Comparison of ENCODE assay signal across 8 cellular contexts in the genomic region with DNA sequence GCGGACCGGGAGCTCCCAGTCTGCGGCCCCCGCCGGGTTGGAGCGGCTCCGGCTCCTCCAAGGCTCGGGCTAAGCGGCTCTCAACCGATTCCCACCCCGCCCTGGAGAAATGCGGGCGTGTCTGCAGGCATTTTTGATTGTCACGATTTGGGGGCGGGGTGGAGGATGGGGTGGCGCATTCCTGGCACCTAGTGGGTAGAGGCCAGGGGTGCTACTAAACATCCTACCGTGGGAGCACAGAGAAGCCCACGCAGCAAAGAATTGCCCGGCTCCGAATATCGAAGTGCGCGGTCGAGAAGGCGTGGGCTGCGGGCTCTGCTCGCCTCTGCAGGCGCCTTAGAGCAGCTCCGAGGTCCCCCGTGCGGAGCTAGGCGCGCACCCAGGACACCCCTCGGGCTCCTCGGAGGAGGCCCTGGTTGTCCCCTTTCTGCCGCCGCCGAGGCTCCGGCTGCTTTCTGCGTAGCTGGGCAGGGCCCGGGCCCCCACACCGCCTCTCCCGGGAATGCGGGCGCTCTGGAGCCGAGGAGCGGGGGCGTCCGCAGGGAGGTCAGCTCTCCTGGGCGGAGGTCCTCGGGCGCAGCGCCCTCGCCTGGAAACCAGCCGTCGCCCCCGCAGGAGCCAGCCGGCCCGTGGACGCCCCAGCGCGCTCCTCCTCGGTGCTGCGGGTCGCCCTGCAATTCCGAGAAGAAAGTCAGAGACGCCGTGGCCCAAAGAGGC. TPM values are rescaled to one million over a fixed set of nuclear protein-coding genes. Genes with fewer than 3 reads are reported as not detected.
DNase-seq lines count a peak whose midpoint lies in the region.

No MANE protein-coding gene starts in this region.

- no peaks in the 10 kb centered on the region for H3K36me3 ChIP-seq in BLaER1 treated with 17β-estradiol and CSF1 and Interleukin-3, amounts not matched to agents 10 nM and 100 nM
- H3K36me3 ChIP-seq in SJSA1 (no peaks in the 10 kb centered on the region), skeletal muscle satellite cell (ENCODE audit: insufficient read depth, low read length) (no peaks in the 10 kb centered on the region), SJCRH30 (no peaks in the 10 kb centered on the region)

- peak overlapping the region; percentile 23 to 64 (median 48) for H3K4me3 ChIP-seq in BLaER1 treated with 17β-estradiol and CSF1 and Interleukin-3, amounts not matched to agents 10 nM and 100 nM
- H3K4me3 ChIP-seq in SJSA1: peak overlapping the region; percentile 35
- peak overlapping the region; percentile 55 for H3K4me3 ChIP-seq in iPS-18c (ENCODE audit: insufficient read depth, low read depth, low read length)
- peak overlapping the region; percentile 79 for H3K4me3 ChIP-seq in skeletal muscle satellite cell (ENCODE audit: low read length)
- no peak overlapping the region for H3K4me3 ChIP-seq in SJCRH30

- peaks cover 53 to 68% (median 57%) of the 10 kb centered on the region in 11 experiments for H3K27me3 ChIP-seq in BLaER1 treated with 17β-estradiol and CSF1 and Interleukin-3, amounts not matched to agents 10 nM and 100 nM
- H3K27me3 ChIP-seq in SJSA1 (replicated peaks) (peaks cover 18% of the 10 kb centered on the region; the same call in 1 of the 2 replicates), skeletal muscle satellite cell (ENCODE audit: control insufficient read depth, insufficient read depth, low read length) (peaks cover 7% of the 10 kb centered on the region), SJCRH30 (no peaks in the 10 kb centered on the region)

- H3K4me2 ChIP-seq in BLaER1 treated with 17β-estradiol and CSF1 and Interleukin-3, amounts not matched to agents 10 nM and 100 nM: peak overlapping the region; percentile 54 to 99 (median 76)
- peak overlapping the region; percentile 97 for H3K4me2 ChIP-seq in skeletal muscle satellite cell (ENCODE audit: low read length)

- no peak overlapping the region for H3K27ac ChIP-seq in BLaER1 treated with 17β-estradiol and CSF1 and Interleukin-3, amounts not matched to agents 10 nM and 100 nM
- H3K27ac ChIP-seq in SJSA1 (no peak overlapping the region), SJCRH30 (no peak overlapping the region)

- peaks cover 8 to 13% (median 10%) of the 10 kb centered on the region in 10 experiments; a peak in 18 of 20 replicates for H3K4me1 ChIP-seq in BLaER1 treated with 17β-estradiol and CSF1 and Interleukin-3, amounts not matched to agents 10 nM and 100 nM
- peaks cover 6% of the 10 kb centered on the region for H3K4me1 ChIP-seq in SJSA1 (replicated peaks)
- H3K4me1 ChIP-seq in skeletal muscle satellite cell (ENCODE audit: control insufficient read depth, insufficient read depth, low read length): peaks cover 15% of the 10 kb centered on the region
- H3K4me1 ChIP-seq in SJCRH30: no peaks in the 10 kb centered on the region

- H4K20me1 ChIP-seq in BLaER1 treated with 17β-estradiol and CSF1 and Interleukin-3, amounts not matched to agents 10 nM and 100 nM: peaks cover 0 to 28% (median 11%) of the 10 kb centered on the region in 11 experiments; a peak in 13 of 22 replicates

- DNase-seq in HCEC 1CT (peak; percentile 48), SJSA1 (ENCODE audit: low read depth in 1 of 2, low spot score in 2 of 2) (peak; percentile 52 to 54), astrocyte of the hippocampus (ENCODE audit: low read depth, low spot score) (peak; percentile 62), SJCRH30 (no peak)
- DNase-seq in activated CD4-positive, CD25-positive, alpha-beta regulatory T cell treated with anti-CD3 and anti-CD28 coated beads, Interleukin-2, amount 50 U/mL, for 72 hours: no peak

- no peaks in the 10 kb centered on the region for H3K9me3 ChIP-seq in BLaER1 treated with 17β-estradiol and CSF1 and Interleukin-3, amounts not matched to agents 10 nM and 100 nM (replicated peaks in 1 of 11)
- H3K9me3 ChIP-seq in SJSA1 (replicated peaks) (no peaks in the 10 kb centered on the region; the same call in 1 of the 2 replicates), iPS-18c (ENCODE audit: control insufficient read depth, insufficient read depth, low read length) (no peaks in the 10 kb centered on the region), skeletal muscle satellite cell (replicated peaks; ENCODE audit: low read length) (no peaks in the 10 kb centered on the region), SJCRH30 (replicated peaks) (no peaks in the 10 kb centered on the region)

- H3K9ac ChIP-seq in BLaER1 treated with 17β-estradiol and CSF1 and Interleukin-3, amounts not matched to agents 10 nM and 100 nM: peak overlapping the region in 5 of 11 experiments; percentile 11 to 54 (median 20); a peak in 1 of 22 replicates
- peak overlapping the region; percentile 65 for H3K9ac ChIP-seq in skeletal muscle satellite cell (ENCODE audit: low read depth, low read length)

RNA-seq across cellular contexts. Expression of a gene that starts 16.5 kb away (rescaled TPM):
- not detected in 2 replicates for total RNA-seq in SJSA1 (2014; rRNA removed; shearing (Covaris generic))
- total RNA-seq in skeletal muscle satellite cell (2012; rRNA removed): 0.22 and 0.25 TPM in 2 replicates
- 0.02 and 0.05 TPM in 2 replicates for total RNA-seq in SJCRH30 (2014; rRNA removed; shearing (Covaris generic))

Comparison
In these comparisons a context has a peak if more than half of its experiments do, and no peak if none do; other contexts are left out.
1. DNase-seq: peak in HCEC 1CT (single experiment), SJSA1 (2 of 2) and astrocyte of the hippocampus (single experiment); none in SJCRH30 (0 of 2) and activated CD4-positive, CD25-positive, alpha-beta regulatory T cell treated with anti-CD3 and anti-CD28 coated beads, Interleukin-2, amount 50 U/mL, for 72 hours (single experiment).